11 cellular contexts compared by ENCODE assay signal in the genomic region with DNA sequence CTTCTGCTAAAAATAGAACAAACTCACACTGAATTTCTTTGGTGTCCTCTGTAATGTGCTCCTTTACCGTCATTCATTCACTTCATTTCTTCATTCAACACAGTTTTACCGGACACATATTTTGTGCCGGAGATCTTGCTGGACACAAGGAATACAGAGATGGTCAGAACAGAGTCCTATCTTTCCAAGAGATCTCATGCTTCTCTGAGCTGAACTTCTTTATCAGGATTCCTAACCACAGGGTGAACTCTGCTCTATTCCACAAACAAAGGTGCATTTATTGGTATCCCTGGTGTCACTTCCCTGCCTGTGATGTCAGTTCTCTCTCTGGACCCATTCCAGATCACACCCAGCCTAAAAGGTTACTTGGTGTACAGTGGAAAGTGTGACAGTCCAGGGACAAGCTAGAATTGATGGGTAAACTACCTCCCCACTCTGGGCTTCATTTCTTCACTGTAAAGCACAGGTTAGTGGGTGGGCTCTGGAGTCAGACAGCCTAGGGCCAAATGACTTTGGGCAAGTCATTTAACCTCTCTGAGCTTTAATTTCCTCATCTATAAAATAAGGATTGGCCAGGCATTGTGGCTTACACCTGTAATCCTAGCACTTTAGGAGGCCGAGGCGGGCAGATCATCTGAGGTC. TPM values are rescaled to one million over a fixed set of nuclear protein-coding genes. Genes with fewer than 3 reads are reported as not detected.
DNase-seq lines count a peak whose midpoint lies in the region; ATAC-seq and TF ChIP-seq lines count a peak whose summit lies in the region.
"Had no signal": no experiment of that assay in that cellular context is flagged by ENCODE, and none has a peak within 500 bp of the region (broad histone marks: within the 10 kb centered on the region; RNA-seq: fewer than 3 reads in every experiment).

No MANE protein-coding gene starts in this region.

- H3K27me3 Mint-ChIP-seq in activated T-cell treated with anti-CD3 and anti-CD28 coated beads, Interleukin-2, amount 50 U/mL, for 24 hours, result no peaks in the 10 kb centered on the region
- no peaks in the 10 kb centered on the region for H3K27me3 Mint-ChIP-seq in stimulated activated naive B cell treated with anti-CD40 and anti-IgM and Interleukin-4, amounts not matched to agents 10 μg/mL and 1 μg/mL and 100 μg/mL, for 72 hours

- H3K27ac Mint-ChIP-seq in activated T-cell treated with anti-CD3 and anti-CD28 coated beads, Interleukin-2, amount 50 U/mL, for 24 hours, result peak overlapping the region; percentile 11
- H3K27ac Mint-ChIP-seq in stimulated activated naive B cell treated with anti-CD40 and anti-IgM and Interleukin-4, amounts not matched to agents 10 μg/mL and 1 μg/mL and 100 μg/mL, for 72 hours, result peak overlapping the region; percentile 5

- no peaks in the 10 kb centered on the region for H3K9me3 Mint-ChIP-seq in activated T-cell treated with anti-CD3 and anti-CD28 coated beads, Interleukin-2, amount 50 U/mL, for 24 hours
- no peaks in the 10 kb centered on the region for H3K9me3 Mint-ChIP-seq in stimulated activated naive B cell treated with anti-CD40 and anti-IgM and Interleukin-4, amounts not matched to agents 10 μg/mL and 1 μg/mL and 100 μg/mL, for 72 hours

- peaks cover 0 to 40% of the 10 kb centered on the region in 2 donors for H3K36me3 ChIP-seq in gastroesophageal sphincter
- H3K36me3 ChIP-seq: SJCRH30 had no signal

- TF ChIP-seq POLR2A in gastroesophageal sphincter (IDR thresholded peaks at IDR 0.05), result no peak

- WGBS in gastroesophageal sphincter (ENCODE audit: low coverage in 1 of 2), 2 donors, result 72 to 95% methylated on average over 2 to 3 of the region's 5 CpGs

- H3K27me3 ChIP-seq in gastroesophageal sphincter, result no peaks in the 10 kb centered on the region
- H3K27me3 ChIP-seq: SJCRH30 had no signal

- H3K27ac ChIP-seq in gastroesophageal sphincter, result peak overlapping the region in 3 of 4 donors; percentile 39 to 67 (median 41)
- H3K27ac ChIP-seq: SJCRH30 had no signal

- ATAC-seq in gastroesophageal sphincter, result no peak
- ATAC-seq in stimulated activated naive B cell treated with anti-CD40 and anti-IgM and Interleukin-4, amounts not matched to agents 10 μg/mL and 1 μg/mL and 100 μg/mL, for 72 hours (replicated peaks), result no peak

- H3K36me3 Mint-ChIP-seq in activated T-cell treated with anti-CD3 and anti-CD28 coated beads, Interleukin-2, amount 50 U/mL, for 24 hours (ENCODE audit: low read depth), result peaks cover 57% of the 10 kb centered on the region
- peaks cover 26 to 41% of the 10 kb centered on the region in 2 donors for H3K36me3 Mint-ChIP-seq in stimulated activated naive B cell treated with anti-CD40 and anti-IgM and Interleukin-4, amounts not matched to agents 10 μg/mL and 1 μg/mL and 100 μg/mL, for 72 hours

- H3K4me3 ChIP-seq in gastroesophageal sphincter, result no peak overlapping the region
- H3K4me3 ChIP-seq: SJCRH30 had no signal

- H3K9me3 ChIP-seq in gastroesophageal sphincter, result no peaks in the 10 kb centered on the region
- H3K9me3 ChIP-seq: SJCRH30 had no signal

- H3K4me3 Mint-ChIP-seq in activated T-cell treated with anti-CD3 and anti-CD28 coated beads, Interleukin-2, amount 50 U/mL, for 24 hours, result no peak overlapping the region
- no peak overlapping the region for H3K4me3 Mint-ChIP-seq in stimulated activated naive B cell treated with anti-CD40 and anti-IgM and Interleukin-4, amounts not matched to agents 10 μg/mL and 1 μg/mL and 100 μg/mL, for 72 hours

- DNase-seq in activated T-cell treated with anti-CD3 and anti-CD28 coated beads, Interleukin-2, amount 50 U/mL, for 24 hours, result no peak
- DNase-seq in activated T-cell treated with anti-CD3 and anti-CD28 coated beads for 4 hours, result no peak
- DNase-seq in SW480 (ENCODE audit: low spot score), result peak; percentile 93
- no peak for DNase-seq in stimulated activated naive B cell treated with anti-CD40 and anti-IgM and Interleukin-4, amounts not matched to agents 10 μg/mL and 1 μg/mL and 100 μg/mL, for 72 hours
- DNase-seq in iPS-NIHi7 (ENCODE audit: extremely low spot score), result no peak
- no peak for DNase-seq in SIG-M5 treated with dmso at 0.1 percent for 504 hours (lab: John Stamatoyannopoulos, UW; ENCODE audit: unreplicated experiment)
- no peak for DNase-seq in amygdala (lab: John Stamatoyannopoulos, UW)
- DNase-seq: effector CD8-positive, alpha-beta T cell; SJCRH30; stimulated activated CD4-positive, alpha-beta T cell treated with anti-CD3 and anti-CD28 coated beads, Interleukin-15, amount 100 ng/mL, for 24 hours had no signal

- TF ChIP-seq EP300 in gastroesophageal sphincter (IDR thresholded peaks at IDR 0.05), result no peak

- no peak for TF ChIP-seq CTCF in gastroesophageal sphincter (IDR thresholded peaks at IDR 0.05)

- H3K4me1 Mint-ChIP-seq in activated T-cell treated with anti-CD3 and anti-CD28 coated beads, Interleukin-2, amount 50 U/mL, for 24 hours (ENCODE audit: low read depth), result peaks cover 27% of the 10 kb centered on the region
- peaks cover 12 to 37% of the 10 kb centered on the region in 2 donors for H3K4me1 Mint-ChIP-seq in stimulated activated naive B cell treated with anti-CD40 and anti-IgM and Interleukin-4, amounts not matched to agents 10 μg/mL and 1 μg/mL and 100 μg/mL, for 72 hours

- peaks cover 0 to 92% (median 28%) of the 10 kb centered on the region in 3 donors for H3K4me1 ChIP-seq in gastroesophageal sphincter
- H3K4me1 ChIP-seq: SJCRH30 had no signal

RNA-seq across cellular contexts. Expression of a gene that starts 4.2 kb away (rescaled TPM):
- 10 to 100 TPM; 17.1 to 27.9 (median 22.9) TPM for total RNA-seq in gastroesophageal sphincter
- total RNA-seq: SJCRH30 had no signal

RNA-seq across cellular contexts. Expression of a gene that starts 11.4 kb away (rescaled TPM):
- total RNA-seq in gastroesophageal sphincter, result 100 to 1,000 TPM in 3 of 4 donors, 10 to 100 TPM in 1; 89.2 to 187 (median 139) TPM

RNA-seq across cellular contexts. Expression of a gene that starts 12.6 kb away (rescaled TPM):
- 1,000 to 10,000 TPM in 3 of 4 donors, 100 to 1,000 TPM in 1; 854 to 1,510 (median 1,196) TPM for total RNA-seq in gastroesophageal sphincter

RNA-seq across cellular contexts. Expression of a gene that starts 14.2 kb away (rescaled TPM):
- 1 to 10 TPM; 1.5 to 4.5 (median 2.5) TPM for total RNA-seq in gastroesophageal sphincter

RNA-seq across cellular contexts. Expression of a gene that starts 30.4 kb away (rescaled TPM):
- 10 to 100 TPM; 16.4 to 20.9 (median 19.4) TPM for total RNA-seq in gastroesophageal sphincter
